In the genomic region with DNA sequence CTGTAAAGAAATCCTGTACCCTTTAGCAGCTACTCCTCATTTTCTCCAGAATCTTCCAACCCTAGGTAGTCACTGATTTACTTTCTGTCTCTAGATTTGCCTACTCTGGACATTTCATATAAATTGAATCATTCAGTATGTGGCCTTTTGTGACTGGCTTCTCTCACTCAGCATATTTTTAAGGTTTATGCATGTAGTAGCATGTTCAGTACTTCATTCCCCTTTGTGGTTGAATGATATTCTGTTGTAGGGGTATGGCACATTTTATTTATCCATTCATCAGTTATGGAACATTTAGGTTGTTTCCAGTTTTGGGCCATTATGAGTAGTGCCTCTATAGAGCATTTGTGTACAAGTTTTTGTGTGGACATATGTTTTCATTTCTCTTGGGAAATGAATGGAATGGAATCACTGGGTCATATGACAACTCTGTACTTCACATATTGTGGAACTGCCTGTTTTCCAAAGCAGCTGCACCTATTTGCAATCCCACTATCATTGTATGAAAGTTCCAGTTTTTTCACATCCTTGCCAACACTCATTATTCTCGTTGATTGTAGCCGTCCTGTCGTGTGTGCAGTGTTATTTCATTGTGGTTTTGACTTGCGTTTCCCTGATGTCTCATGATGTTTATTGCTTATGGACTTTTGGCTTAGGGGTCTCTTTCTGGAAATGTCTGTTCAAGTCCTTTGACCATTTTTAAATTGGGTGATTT, we compare ENCODE assay signal across 1 cellular context.
TF ChIP-seq lines count a peak whose summit lies in the region.

No MANE protein-coding gene starts in this region.

TF ChIP-seq in WTC11, 78 proteins besides CTCF, POLR2A, EP300 and RAD21:
- TF ChIP-seq, protein P1, sequence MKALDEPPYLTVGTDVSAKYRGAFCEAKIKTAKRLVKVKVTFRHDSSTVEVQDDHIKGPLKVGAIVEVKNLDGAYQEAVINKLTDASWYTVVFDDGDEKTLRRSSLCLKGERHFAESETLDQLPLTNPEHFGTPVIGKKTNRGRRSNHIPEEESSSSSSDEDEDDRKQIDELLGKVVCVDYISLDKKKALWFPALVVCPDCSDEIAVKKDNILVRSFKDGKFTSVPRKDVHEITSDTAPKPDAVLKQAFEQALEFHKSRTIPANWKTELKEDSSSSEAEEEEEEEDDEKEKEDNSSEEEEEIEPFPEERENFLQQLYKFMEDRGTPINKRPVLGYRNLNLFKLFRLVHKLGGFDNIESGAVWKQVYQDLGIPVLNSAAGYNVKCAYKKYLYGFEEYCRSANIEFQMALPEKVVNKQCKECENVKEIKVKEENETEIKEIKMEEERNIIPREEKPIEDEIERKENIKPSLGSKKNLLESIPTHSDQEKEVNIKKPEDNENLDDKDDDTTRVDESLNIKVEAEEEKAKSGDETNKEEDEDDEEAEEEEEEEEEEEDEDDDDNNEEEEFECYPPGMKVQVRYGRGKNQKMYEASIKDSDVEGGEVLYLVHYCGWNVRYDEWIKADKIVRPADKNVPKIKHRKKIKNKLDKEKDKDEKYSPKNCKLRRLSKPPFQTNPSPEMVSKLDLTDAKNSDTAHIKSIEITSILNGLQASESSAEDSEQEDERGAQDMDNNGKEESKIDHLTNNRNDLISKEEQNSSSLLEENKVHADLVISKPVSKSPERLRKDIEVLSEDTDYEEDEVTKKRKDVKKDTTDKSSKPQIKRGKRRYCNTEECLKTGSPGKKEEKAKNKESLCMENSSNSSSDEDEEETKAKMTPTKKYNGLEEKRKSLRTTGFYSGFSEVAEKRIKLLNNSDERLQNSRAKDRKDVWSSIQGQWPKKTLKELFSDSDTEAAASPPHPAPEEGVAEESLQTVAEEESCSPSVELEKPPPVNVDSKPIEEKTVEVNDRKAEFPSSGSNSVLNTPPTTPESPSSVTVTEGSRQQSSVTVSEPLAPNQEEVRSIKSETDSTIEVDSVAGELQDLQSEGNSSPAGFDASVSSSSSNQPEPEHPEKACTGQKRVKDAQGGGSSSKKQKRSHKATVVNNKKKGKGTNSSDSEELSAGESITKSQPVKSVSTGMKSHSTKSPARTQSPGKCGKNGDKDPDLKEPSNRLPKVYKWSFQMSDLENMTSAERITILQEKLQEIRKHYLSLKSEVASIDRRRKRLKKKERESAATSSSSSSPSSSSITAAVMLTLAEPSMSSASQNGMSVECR (CRISPR knock-in tag; IDR thresholded peaks at IDR 0.05; ENCODE audit: borderline replicate concordance), result no peak
- TF ChIP-seq NR2C2 (CRISPR knock-in tag; IDR thresholded peaks at IDR 0.05) (no peak), GABPB1 (CRISPR knock-in tag; IDR thresholded peaks at IDR 0.05) (no peak), PRRX2 (CRISPR knock-in tag; IDR thresholded peaks at IDR 0.05) (no peak), ZNF219 (CRISPR knock-in tag; IDR thresholded peaks at IDR 0.05; ENCODE audit: borderline replicate concordance) (no peak), OVOL2 (CRISPR knock-in tag; IDR thresholded peaks at IDR 0.05; ENCODE audit: borderline replicate concordance) (no peak), MYBL2 (CRISPR knock-in tag; IDR thresholded peaks at IDR 0.05) (no peak), RELA (CRISPR knock-in tag; IDR thresholded peaks at IDR 0.05; ENCODE audit: borderline replicate concordance) (no peak), SMAD4 (CRISPR knock-in tag; IDR thresholded peaks at IDR 0.05) (no peak), JAZF1 (CRISPR knock-in tag; IDR thresholded peaks at IDR 0.05) (no peak)
- TF ChIP-seq, protein P2, sequence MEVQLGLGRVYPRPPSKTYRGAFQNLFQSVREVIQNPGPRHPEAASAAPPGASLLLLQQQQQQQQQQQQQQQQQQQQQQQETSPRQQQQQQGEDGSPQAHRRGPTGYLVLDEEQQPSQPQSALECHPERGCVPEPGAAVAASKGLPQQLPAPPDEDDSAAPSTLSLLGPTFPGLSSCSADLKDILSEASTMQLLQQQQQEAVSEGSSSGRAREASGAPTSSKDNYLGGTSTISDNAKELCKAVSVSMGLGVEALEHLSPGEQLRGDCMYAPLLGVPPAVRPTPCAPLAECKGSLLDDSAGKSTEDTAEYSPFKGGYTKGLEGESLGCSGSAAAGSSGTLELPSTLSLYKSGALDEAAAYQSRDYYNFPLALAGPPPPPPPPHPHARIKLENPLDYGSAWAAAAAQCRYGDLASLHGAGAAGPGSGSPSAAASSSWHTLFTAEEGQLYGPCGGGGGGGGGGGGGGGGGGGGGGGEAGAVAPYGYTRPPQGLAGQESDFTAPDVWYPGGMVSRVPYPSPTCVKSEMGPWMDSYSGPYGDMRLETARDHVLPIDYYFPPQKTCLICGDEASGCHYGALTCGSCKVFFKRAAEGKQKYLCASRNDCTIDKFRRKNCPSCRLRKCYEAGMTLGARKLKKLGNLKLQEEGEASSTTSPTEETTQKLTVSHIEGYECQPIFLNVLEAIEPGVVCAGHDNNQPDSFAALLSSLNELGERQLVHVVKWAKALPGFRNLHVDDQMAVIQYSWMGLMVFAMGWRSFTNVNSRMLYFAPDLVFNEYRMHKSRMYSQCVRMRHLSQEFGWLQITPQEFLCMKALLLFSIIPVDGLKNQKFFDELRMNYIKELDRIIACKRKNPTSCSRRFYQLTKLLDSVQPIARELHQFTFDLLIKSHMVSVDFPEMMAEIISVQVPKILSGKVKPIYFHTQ (CRISPR knock-in tag; IDR thresholded peaks at IDR 0.05), result no peak
- TF ChIP-seq, protein P3, sequence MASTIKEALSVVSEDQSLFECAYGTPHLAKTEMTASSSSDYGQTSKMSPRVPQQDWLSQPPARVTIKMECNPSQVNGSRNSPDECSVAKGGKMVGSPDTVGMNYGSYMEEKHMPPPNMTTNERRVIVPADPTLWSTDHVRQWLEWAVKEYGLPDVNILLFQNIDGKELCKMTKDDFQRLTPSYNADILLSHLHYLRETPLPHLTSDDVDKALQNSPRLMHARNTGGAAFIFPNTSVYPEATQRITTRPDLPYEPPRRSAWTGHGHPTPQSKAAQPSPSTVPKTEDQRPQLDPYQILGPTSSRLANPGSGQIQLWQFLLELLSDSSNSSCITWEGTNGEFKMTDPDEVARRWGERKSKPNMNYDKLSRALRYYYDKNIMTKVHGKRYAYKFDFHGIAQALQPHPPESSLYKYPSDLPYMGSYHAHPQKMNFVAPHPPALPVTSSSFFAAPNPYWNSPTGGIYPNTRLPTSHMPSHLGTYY (CRISPR knock-in tag; IDR thresholded peaks at IDR 0.05), result no peak
- TF ChIP-seq, protein P4, sequence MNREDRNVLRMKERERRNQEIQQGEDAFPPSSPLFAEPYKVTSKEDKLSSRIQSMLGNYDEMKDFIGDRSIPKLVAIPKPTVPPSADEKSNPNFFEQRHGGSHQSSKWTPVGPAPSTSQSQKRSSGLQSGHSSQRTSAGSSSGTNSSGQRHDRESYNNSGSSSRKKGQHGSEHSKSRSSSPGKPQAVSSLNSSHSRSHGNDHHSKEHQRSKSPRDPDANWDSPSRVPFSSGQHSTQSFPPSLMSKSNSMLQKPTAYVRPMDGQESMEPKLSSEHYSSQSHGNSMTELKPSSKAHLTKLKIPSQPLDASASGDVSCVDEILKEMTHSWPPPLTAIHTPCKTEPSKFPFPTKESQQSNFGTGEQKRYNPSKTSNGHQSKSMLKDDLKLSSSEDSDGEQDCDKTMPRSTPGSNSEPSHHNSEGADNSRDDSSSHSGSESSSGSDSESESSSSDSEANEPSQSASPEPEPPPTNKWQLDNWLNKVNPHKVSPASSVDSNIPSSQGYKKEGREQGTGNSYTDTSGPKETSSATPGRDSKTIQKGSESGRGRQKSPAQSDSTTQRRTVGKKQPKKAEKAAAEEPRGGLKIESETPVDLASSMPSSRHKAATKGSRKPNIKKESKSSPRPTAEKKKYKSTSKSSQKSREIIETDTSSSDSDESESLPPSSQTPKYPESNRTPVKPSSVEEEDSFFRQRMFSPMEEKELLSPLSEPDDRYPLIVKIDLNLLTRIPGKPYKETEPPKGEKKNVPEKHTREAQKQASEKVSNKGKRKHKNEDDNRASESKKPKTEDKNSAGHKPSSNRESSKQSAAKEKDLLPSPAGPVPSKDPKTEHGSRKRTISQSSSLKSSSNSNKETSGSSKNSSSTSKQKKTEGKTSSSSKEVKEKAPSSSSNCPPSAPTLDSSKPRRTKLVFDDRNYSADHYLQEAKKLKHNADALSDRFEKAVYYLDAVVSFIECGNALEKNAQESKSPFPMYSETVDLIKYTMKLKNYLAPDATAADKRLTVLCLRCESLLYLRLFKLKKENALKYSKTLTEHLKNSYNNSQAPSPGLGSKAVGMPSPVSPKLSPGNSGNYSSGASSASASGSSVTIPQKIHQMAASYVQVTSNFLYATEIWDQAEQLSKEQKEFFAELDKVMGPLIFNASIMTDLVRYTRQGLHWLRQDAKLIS (CRISPR knock-in tag; IDR thresholded peaks at IDR 0.05; ENCODE audit: borderline replicate concordance), result no peak
- TF ChIP-seq, protein P5, sequence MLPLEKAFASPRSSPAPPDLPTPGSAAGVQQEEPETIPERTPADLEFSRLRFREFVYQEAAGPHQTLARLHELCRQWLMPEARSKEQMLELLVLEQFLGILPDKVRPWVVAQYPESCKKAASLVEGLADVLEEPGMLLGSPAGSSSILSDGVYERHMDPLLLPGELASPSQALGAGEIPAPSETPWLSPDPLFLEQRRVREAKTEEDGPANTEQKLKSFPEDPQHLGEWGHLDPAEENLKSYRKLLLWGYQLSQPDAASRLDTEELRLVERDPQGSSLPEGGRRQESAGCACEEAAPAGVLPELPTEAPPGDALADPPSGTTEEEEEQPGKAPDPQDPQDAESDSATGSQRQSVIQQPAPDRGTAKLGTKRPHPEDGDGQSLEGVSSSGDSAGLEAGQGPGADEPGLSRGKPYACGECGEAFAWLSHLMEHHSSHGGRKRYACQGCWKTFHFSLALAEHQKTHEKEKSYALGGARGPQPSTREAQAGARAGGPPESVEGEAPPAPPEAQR (CRISPR knock-in tag; IDR thresholded peaks at IDR 0.05), result no peak
TF ChIP-seq in WTC11: peak in this region for 0.
